In genomic region chr7:87056346-87056745, GRCh38 we compare ENCODE assay signal across 17 cellular contexts. TPM values are rescaled to one million over a fixed set of nuclear protein-coding genes. Genes with fewer than 3 reads are reported as not detected.
DNase-seq lines count a peak whose midpoint lies in the region; ATAC-seq, FAIRE-seq and TF ChIP-seq lines count a peak whose summit lies in the region.
"Had no signal": no experiment of that assay in that cellular context is flagged by ENCODE, and none has a peak within 500 bp of the region (broad histone marks: within the 10 kb centered on the region; RNA-seq: fewer than 3 reads in every experiment).

No MANE protein-coding gene starts in this region.

- H3K79me2 ChIP-seq in GM23248 (ENCODE audit: insufficient read depth): no peaks in the 10 kb centered on the region
- peaks cover 6% of the 10 kb centered on the region for H3K79me2 ChIP-seq in endothelial cell of umbilical vein (ENCODE audit: control insufficient read depth, insufficient read depth, low read length)

- H3K4me2 ChIP-seq in GM23248 (ENCODE audit: unreplicated experiment) (no peak overlapping the region), endothelial cell of umbilical vein (ENCODE audit: insufficient read depth, low read length) (peak overlapping the region; percentile 63)

- no peak overlapping the region for H3K9ac ChIP-seq in GM23248
- H3K9ac ChIP-seq in endothelial cell of umbilical vein (replicated peaks; ENCODE audit: extremely low read depth, insufficient read depth, low read length): peak overlapping the region; percentile 70

- H3K4me1 Mint-ChIP-seq in Caco-2 (ENCODE audit: low read depth, unreplicated experiment): no peaks in the 10 kb centered on the region
- H3K4me1 Mint-ChIP-seq in natural killer cell treated with Interleukin-12 subunit alpha and Interleukin-12 subunit beta and Interleukin-15 and Interleukin-18, amount 100 ng/mL, for 72 hours (ENCODE audit: low read depth in 2 of 2): peaks cover 4 to 8% of the 10 kb centered on the region in 2 donors

- no peaks in the 10 kb centered on the region for H3K36me3 Mint-ChIP-seq in Caco-2 (ENCODE audit: insufficient read depth, unreplicated experiment)
- H3K36me3 Mint-ChIP-seq in natural killer cell treated with Interleukin-12 subunit alpha and Interleukin-12 subunit beta and Interleukin-15 and Interleukin-18, amount 100 ng/mL, for 72 hours: peaks cover 4% of the 10 kb centered on the region

- peaks cover 15% of the 10 kb centered on the region for H3K27me3 Mint-ChIP-seq in Caco-2 (ENCODE audit: insufficient read depth, unreplicated experiment)
- H3K27me3 Mint-ChIP-seq in natural killer cell treated with Interleukin-12 subunit alpha and Interleukin-12 subunit beta and Interleukin-15 and Interleukin-18, amount 100 ng/mL, for 72 hours: peaks cover 21 to 29% of the 10 kb centered on the region in 2 donors

- H4K20me1 ChIP-seq in GM23248 (ENCODE audit: insufficient read depth): no peaks in the 10 kb centered on the region
- no peaks in the 10 kb centered on the region for H4K20me1 ChIP-seq in endothelial cell of umbilical vein (replicated peaks; ENCODE audit: control insufficient read depth, extremely low read depth, insufficient read depth, low read length)

- no peaks in the 10 kb centered on the region for H3K4me1 ChIP-seq in GM23248 (ENCODE audit: insufficient read depth)
- peaks cover 43% of the 10 kb centered on the region for H3K4me1 ChIP-seq in endothelial cell of umbilical vein (ENCODE audit: control insufficient read depth, extremely low read depth, insufficient read depth, low read length)
- H3K4me1 ChIP-seq in psoas muscle: peaks cover 10% of the 10 kb centered on the region
- H3K4me1 ChIP-seq in Caco-2: peaks cover 4% of the 10 kb centered on the region

- H3K27me3 ChIP-seq in GM23248 (replicated peaks; ENCODE audit: insufficient read depth) (peaks cover 10% of the 10 kb centered on the region), endothelial cell of umbilical vein (ENCODE audit: control insufficient read depth in 2 of 2, insufficient read depth in 2 of 2, low read length in 2 of 2) (no peaks in the 10 kb centered on the region), psoas muscle (ENCODE audit: insufficient read depth in 3 of 3, low read length in 2 of 3) (no peaks in the 10 kb centered on the region), Caco-2 (replicated peaks; ENCODE audit: control insufficient read depth, insufficient read depth, low read length) (no peaks in the 10 kb centered on the region; the same call in 1 of the 2 replicates)
- H3K27me3 ChIP-seq: SJCRH30 had no signal

- FAIRE-seq in endothelial cell of umbilical vein (lab: Jason Lieb, UNC): peak; percentile 82

- H3K9me2 ChIP-seq in GM23248 (ENCODE audit: insufficient read depth): no peaks in the 10 kb centered on the region

- TF ChIP-seq POLR2A in endothelial cell of umbilical vein (IDR thresholded peaks at IDR 0.05; ENCODE audit: low read depth, low read length): no peak

- H3K27ac Mint-ChIP-seq in Caco-2 (ENCODE audit: unreplicated experiment): no peak overlapping the region
- H3K27ac Mint-ChIP-seq in natural killer cell treated with Interleukin-12 subunit alpha and Interleukin-12 subunit beta and Interleukin-15 and Interleukin-18, amount 100 ng/mL, for 72 hours: no peak overlapping the region

- H3K9me3 Mint-ChIP-seq in Caco-2 (ENCODE audit: unreplicated experiment): no peaks in the 10 kb centered on the region
- H3K9me3 Mint-ChIP-seq in natural killer cell treated with Interleukin-12 subunit alpha and Interleukin-12 subunit beta and Interleukin-15 and Interleukin-18, amount 100 ng/mL, for 72 hours: no peaks in the 10 kb centered on the region

- H3F3A ChIP-seq in GM23248 (ENCODE audit: insufficient read depth): no peaks in the 10 kb centered on the region

- H3K27ac ChIP-seq in GM23248 (no peak overlapping the region), endothelial cell of umbilical vein (ENCODE audit: insufficient read depth, low read depth, low read length) (peak overlapping the region; percentile 83), psoas muscle (peak overlapping the region; percentile 5)
- H3K27ac ChIP-seq: RWPE1, SJCRH30 had no signal

- no TSS peak for BruUV-seq in endothelial cell of umbilical vein (replicated peaks; lab: Mats Ljungman, UMichigan)
- no TSS peak for BruUV-seq in Caco-2 (replicated peaks; lab: Mats Ljungman, UMichigan)

- ATAC-seq in psoas muscle: no peak
- ATAC-seq in GM19467 (IDR thresholded peaks at IDR 0.05; ENCODE audit: unreplicated experiment): no peak
- no peak for ATAC-seq in natural killer cell treated with Interleukin-12 subunit alpha and Interleukin-12 subunit beta and Interleukin-15 and Interleukin-18, amount 100 ng/mL, for 72 hours
- ATAC-seq: HCT116, PC-3 had no signal

- H3K4me3 ChIP-seq in GM23248 (no peak overlapping the region), endothelial cell of umbilical vein (replicated peaks in 1 of 3; ENCODE audit: insufficient read depth in 1 of 3, low read depth in 1 of 3, low read length in 3 of 3) (no peak overlapping the region), psoas muscle (no peak overlapping the region), Caco-2 (ENCODE audit: low read depth, low read length) (no peak overlapping the region)
- H3K4me3 ChIP-seq: SJCRH30 had no signal

- H3K9me1 ChIP-seq in endothelial cell of umbilical vein (replicated peaks; ENCODE audit: control insufficient read depth, extremely low read depth, insufficient read depth, low read length): no peaks in the 10 kb centered on the region

- dilution Hi-C loops in endothelial cell of umbilical vein (cut with MboI; ENCODE audit: extremely low pct_ligation_motif_present, low sequenced_read_pairs): no loop called here

- CTCF ChIA-PET in endothelial cell of umbilical vein (lab: Charles Lee): interaction anchor here (1.0 to 4.4 kb wide), 5 partner anchors 9 to 129 kb away, joined by 3 to 43 read pairs (median 4); no protein-coding TSS in a partner anchor
- CTCF ChIA-PET in Caco-2 (lab: Charles Lee): no interaction called here

- peak; percentile 4 for DNase-seq in AG08395 (ENCODE audit: low spot score)
- DNase-seq in GM23248: peak; percentile 2
- DNase-seq in endothelial cell of umbilical vein (ENCODE audit: low read depth, low spot score): peak; percentile 79
- DNase-seq in psoas muscle: no peak
- DNase-seq in Caco-2: no peak
- DNase-seq in natural killer cell treated with Interleukin-12 subunit alpha and Interleukin-12 subunit beta and Interleukin-15 and Interleukin-18, amount 100 ng/mL, for 72 hours (ENCODE audit: low spot score): no peak
- DNase-seq: Calu3, NCI-H1417, NCI-H187 treated with DMSO at 0.1 percent for 48 hours, NCI-H2171, NCI-H446 treated with DMSO at 0.1 percent for 48 hours, NCI-H774, PC-3, SJCRH30 had no signal

- H3K9me3 ChIP-seq in GM23248 (ENCODE audit: low read depth) (no peaks in the 10 kb centered on the region), endothelial cell of umbilical vein (replicated peaks; ENCODE audit: control insufficient read depth, insufficient read depth, low read length) (no peaks in the 10 kb centered on the region), psoas muscle (no peaks in the 10 kb centered on the region), Caco-2 (no peaks in the 10 kb centered on the region)
- H3K9me3 ChIP-seq: SJCRH30 had no signal

- TF ChIP-seq CTCF in endothelial cell of umbilical vein (IDR thresholded peaks at IDR 0.05; ENCODE audit: extremely low read depth in 1 of 2, insufficient read depth in 1 of 2, low read depth in 1 of 2, low read length in 2 of 2): no peak
- TF ChIP-seq CTCF in psoas muscle (IDR thresholded peaks at IDR 0.05): no peak
- TF ChIP-seq CTCF in Caco-2 (IDR thresholded peaks at IDR 0.05; ENCODE audit: insufficient read depth in 1 of 2, low read depth in 1 of 2, low read length in 1 of 2, severe bottlenecking in 1 of 2, unreplicated experiment in 1 of 2): no peak

- no peaks in the 10 kb centered on the region for H3K36me3 ChIP-seq in GM23248 (ENCODE audit: low read depth)
- H3K36me3 ChIP-seq in endothelial cell of umbilical vein (ENCODE audit: control insufficient read depth in 2 of 2, extremely low read depth in 1 of 2, insufficient read depth in 2 of 2, low read length in 2 of 2): no peaks in the 10 kb centered on the region
- no peaks in the 10 kb centered on the region for H3K36me3 ChIP-seq in psoas muscle (ENCODE audit: insufficient read depth in 1 of 2, low read depth in 1 of 2)
- no peaks in the 10 kb centered on the region for H3K36me3 ChIP-seq in Caco-2 (ENCODE audit: control insufficient read depth, insufficient read depth, low read length)
- H3K36me3 ChIP-seq: SJCRH30 had no signal

- POLR2A ChIA-PET in endothelial cell of umbilical vein (lab: Charles Lee) (interaction anchor here (4.1 kb wide), 1 partner anchor 96 kb away, joined by 14 read pairs; the partner anchor contains the start of gene DMTF1), Caco-2 (lab: Charles Lee) (no interaction called here)

- in situ Hi-C loops in GM23248 (cut with MboI): no loop called here

- intact Hi-C loops in endothelial cell of umbilical vein (cut with micrococcal nuclease): loop anchor here (5.0 kb wide), 1 partner anchor 181 kb away; no protein-coding TSS in a partner anchor
- intact Hi-C loops in psoas muscle (cut with DNase I): loop anchor here in 1 of 2 donors (5.0 kb wide), 2 partner anchors 96 to 104 kb away; partner anchors contain the start of gene DMTF1
- intact Hi-C loops in Caco-2 (cut with micrococcal nuclease; ENCODE audit: unreplicated experiment): no loop called here

- 33 to 36% methylated on average over 3 of the region's 3 CpGs for WGBS in GM23248 (ENCODE audit: low coverage in 1 of 2, low lambda C conversion rate in 2 of 2, missing lambda C conversion rate in 2 of 2), 2 experiments
- WGBS in psoas muscle, 3 donors: 58 to 74% (median 66%) methylated on average over 3 of the region's 3 CpGs

- H2AFZ ChIP-seq in GM23248 (peak overlapping the region; percentile 48; the same call in 1 of the 2 replicates), endothelial cell of umbilical vein (ENCODE audit: low read depth, low read length) (peak overlapping the region; percentile 37)

- no peak overlapping the region for H3K4me3 Mint-ChIP-seq in Caco-2 (ENCODE audit: unreplicated experiment)
- no peak overlapping the region for H3K4me3 Mint-ChIP-seq in natural killer cell treated with Interleukin-12 subunit alpha and Interleukin-12 subunit beta and Interleukin-15 and Interleukin-18, amount 100 ng/mL, for 72 hours

RNA-seq across cellular contexts. Expression of gene ELAPOR2, which starts 3.1 kb away (rescaled TPM):
- total RNA-seq in GM23248 (2014; rRNA removed; shearing (Covaris generic)): 1.0 and 1.8 TPM in 2 replicates
- polyA plus RNA-seq in GM23248 (2016; fragmentation: Nextera tagmentation; extraction: Ambion mirVana): 0.57 and 1.6 TPM in 2 replicates
- 43.8 and 63.5 TPM in 2 replicates for total RNA-seq in endothelial cell of umbilical vein
- 35.6 and 38.2 TPM in 2 replicates for polyA plus RNA-seq in endothelial cell of umbilical vein
- 30.4 and 31.1 TPM in 2 replicates for polyA plus RNA-seq in endothelial cell of umbilical vein (2011; cell fraction: cytosol; rRNA removed)
- 64.1 and 68.5 TPM in 2 replicates for polyA plus RNA-seq in endothelial cell of umbilical vein (2011; cell fraction: nucleus; rRNA removed)
- polyA plus RNA-seq in endothelial cell of umbilical vein (2012): 51.8 and 69.0 TPM in 2 replicates
- polyA minus RNA-seq in endothelial cell of umbilical vein: 150 and 172 TPM in 2 replicates
- polyA minus RNA-seq in endothelial cell of umbilical vein (2011; cell fraction: cytosol; rRNA and poly(A)+ RNA removed): 11.7 TPM
- polyA minus RNA-seq in endothelial cell of umbilical vein (2011; cell fraction: nucleus; rRNA and poly(A)+ RNA removed): 118 and 135 TPM in 2 replicates
- total RNA-seq in psoas muscle: 10 to 100 TPM in 1 of 4 donors, 1 to 10 TPM in 3; 3.3 to 15.9 (median 6.9) TPM
- polyA plus RNA-seq in psoas muscle: 1 to 10 TPM; 1.2 to 1.5 (median 1.3) TPM
- total RNA-seq in Caco-2 (2022): 4.6 and 5.6 TPM in 2 replicates
- total RNA-seq in natural killer cell treated with Interleukin-12 subunit alpha and Interleukin-12 subunit beta and Interleukin-15 and Interleukin-18, amount 100 ng/mL, for 72 hours: 1 to 10 TPM in 1 of 2 donors, under 1 TPM in 1; 0.56 to 1.0 TPM

Comparison
In these comparisons a context has a peak if more than half of its experiments do, and no peak if none do; other contexts are left out.
1. DNase-seq: peak in AG08395 (single experiment), GM23248 (single experiment) and endothelial cell of umbilical vein (single experiment); none in psoas muscle (0 of 2), Caco-2 (0 of 2) and natural killer cell treated with Interleukin-12 subunit alpha and Interleukin-12 subunit beta and Interleukin-15 and Interleukin-18, amount 100 ng/mL, for 72 hours (single experiment).